In the genomic region with DNA sequence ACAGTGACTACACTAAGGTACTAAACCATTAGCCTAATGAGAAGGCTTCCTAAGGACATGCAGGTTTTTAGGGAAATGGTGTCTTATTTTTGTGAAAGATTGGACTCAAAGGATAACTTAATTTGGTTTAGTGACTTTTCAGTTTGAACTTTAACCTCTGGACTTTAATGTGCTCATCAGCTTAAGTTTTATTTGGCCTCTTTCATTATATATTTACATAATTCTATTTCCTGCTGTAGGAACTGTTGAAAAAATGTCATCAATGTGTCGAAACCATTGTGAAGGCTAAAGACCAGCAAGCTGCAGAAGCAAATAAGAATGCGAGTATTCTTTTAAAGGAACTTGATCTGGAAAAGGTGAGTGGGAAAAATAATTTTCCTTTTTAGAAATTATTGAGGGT, we compare ENCODE assay signal across 1 cellular context.
TF ChIP-seq lines count a peak whose summit lies in the region.

No MANE protein-coding gene starts in this region.

TF ChIP-seq in HepG2, 621 proteins besides CTCF, POLR2A, EP300 and RAD21:
- no peak for TF ChIP-seq JUNB (CRISPR knock-in tag; IDR thresholded peaks at IDR 0.05; ENCODE audit: borderline replicate concordance)
- TF ChIP-seq PAXIP1 (CRISPR knock-in tag; conservative IDR thresholded peaks at IDR 0.05), result 0 out of 2 replicates have a peak, but pooled peaks have one; percentile 21
- no peak for TF ChIP-seq ZNF629 (CRISPR knock-in tag; conservative IDR thresholded peaks at IDR 0.05)
